In the genomic region with DNA sequence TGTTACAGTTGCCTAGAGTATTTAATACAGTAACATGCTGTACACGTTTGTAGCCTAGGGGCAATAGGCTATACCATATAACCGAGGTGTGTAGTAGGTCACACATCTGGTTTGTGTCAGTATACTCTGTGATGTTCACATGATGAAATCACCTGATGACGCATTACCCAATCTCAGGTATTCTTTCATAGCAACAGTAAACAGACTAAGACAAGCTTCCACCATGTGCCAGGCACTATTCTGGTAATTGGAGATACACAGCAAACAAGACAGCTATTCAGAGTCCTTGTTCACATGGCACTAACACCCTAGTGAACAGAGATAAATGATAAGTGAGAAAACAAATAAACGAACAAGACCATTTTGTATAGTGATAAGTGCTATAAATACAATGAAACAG, we compare ENCODE assay signal across 25 cellular contexts. TPM values are rescaled to one million over a fixed set of nuclear protein-coding genes. Genes with fewer than 3 reads are reported as not detected.
DNase-seq lines count a peak whose midpoint lies in the region; ATAC-seq and TF ChIP-seq lines count a peak whose summit lies in the region.
"Had no signal": no experiment of that assay in that cellular context is flagged by ENCODE, and none has a peak within 500 bp of the region (broad histone marks: within the 10 kb centered on the region; RNA-seq: fewer than 3 reads in every experiment).

No MANE protein-coding gene starts in this region.

- H3K4me1 ChIP-seq in hepatocyte (ENCODE audit: insufficient read depth) (no peaks in the 10 kb centered on the region), BE2C (peaks cover 8% of the 10 kb centered on the region)
- H3K4me1 ChIP-seq: breast epithelium, colonic mucosa, SJCRH30 had no signal

- TF ChIP-seq CTCF in hepatocyte (IDR thresholded peaks at IDR 0.05; ENCODE audit: poor library complexity) (no peak), BE2C (IDR thresholded peaks at IDR 0.05; ENCODE audit: low read depth, low read length) (no peak)

- ATAC-seq in esophagus mucosa = no peak
- ATAC-seq: activated CD4-positive, CD25-positive, alpha-beta regulatory T cell treated with anti-CD3 and anti-CD28 coated beads, Interleukin-2, amount 50 U/mL, for 24 hours; effector memory CD8-positive, alpha-beta T cell; GM12878; HCT116 had no signal

- no peaks in the 10 kb centered on the region for H3K79me2 ChIP-seq in hepatocyte

- no peak overlapping the region for H3K4me2 ChIP-seq in hepatocyte
- H3K4me2 ChIP-seq: KMS-11 had no signal

- no peaks in the 10 kb centered on the region for H4K20me1 ChIP-seq in hepatocyte (ENCODE audit: insufficient read depth, poor library complexity, severe bottlenecking)

- no peaks in the 10 kb centered on the region for H3K9me2 ChIP-seq in hepatocyte (replicated peaks; ENCODE audit: insufficient read depth)

- no peak overlapping the region for H2AFZ ChIP-seq in hepatocyte

- H3K36me3 ChIP-seq in hepatocyte (replicated peaks; ENCODE audit: insufficient read depth, low read depth) (no peaks in the 10 kb centered on the region), BE2C (no peaks in the 10 kb centered on the region)
- H3K36me3 ChIP-seq: breast epithelium, colonic mucosa, SJCRH30, spleen, tibial nerve had no signal

- peak overlapping the region; percentile 15 for H3K27ac ChIP-seq in hepatocyte
- H3K27ac ChIP-seq: breast epithelium, colonic mucosa, KMS-11, SJCRH30, spleen, tibial nerve had no signal

- DNase-seq in DMS53 (lab: John Stamatoyannopoulos, UW) (peak; percentile 92), NCI-H2081 treated with DMSO at 0.1 percent for 48 hours (lab: John Stamatoyannopoulos, UW) (peak; percentile 10), SHP77 (lab: John Stamatoyannopoulos, UW) (peak; percentile 28 to 49), hepatocyte (ENCODE audit: low spot score) (peak; percentile 24), retina (no peak), BE2C (no peak)
- DNase-seq: activated CD4-positive, alpha-beta memory T cell treated with anti-CD3 and anti-CD28 coated beads, Interleukin-2, amount 10 ng/mL, durations not matched to agents 7 days and 5 days; C1 segment of cervical spinal cord; Calu3; colonic mucosa; effector memory CD8-positive, alpha-beta T cell; EL; foreskin fibroblast; head of caudate nucleus; mammary epithelial cell; NCI-H446; SJCRH30; spleen had no signal

- 68% methylated on average over 4 of the region's 4 CpGs for WGBS in hepatocyte (ENCODE audit: low lambda C conversion rate, missing lambda C conversion rate)

- H3K4me3 ChIP-seq in hepatocyte (no peak overlapping the region), BE2C (ENCODE audit: low read depth, low read length) (no peak overlapping the region)
- H3K4me3 ChIP-seq: breast epithelium, colonic mucosa, GM12878, SJCRH30, spleen, tibial nerve had no signal

- H3K27me3 ChIP-seq in hepatocyte (no peaks in the 10 kb centered on the region), BE2C (peaks cover 6% of the 10 kb centered on the region)
- H3K27me3 ChIP-seq: breast epithelium, colonic mucosa, SJCRH30, tibial nerve had no signal

- H3K9me3 ChIP-seq in hepatocyte (ENCODE audit: low read depth) (no peaks in the 10 kb centered on the region), BE2C (no peaks in the 10 kb centered on the region)
- H3K9me3 ChIP-seq: breast epithelium, colonic mucosa, SJCRH30, spleen, tibial nerve had no signal

RNA-seq across cellular contexts. Expression of gene PDE3A, which starts 3.8 kb away (rescaled TPM):
- total RNA-seq in hepatocyte = 52.0 and 61.6 TPM in 2 replicates
- polyA plus RNA-seq in hepatocyte = 11.1 and 12.8 TPM in 2 replicates
- polyA plus RNA-seq in BE2C (2012; ENCODE audit: insufficient read depth, insufficient read length, low read depth) = 0.26 TPM
- total RNA-seq in esophagus mucosa = 0.56 TPM
- total RNA-seq: activated CD4-positive, alpha-beta memory T cell treated with anti-CD3 and anti-CD28 coated beads, Interleukin-2, amount 10 ng/mL, durations not matched to agents 7 days and 5 days had no signal
- polyA plus RNA-seq: mammary epithelial cell had no signal

Comparison
In these comparisons a context has a peak if more than half of its experiments do, and no peak if none do; other contexts are left out.
1. DNase-seq: peak in DMS53 (single experiment), NCI-H2081 treated with DMSO at 0.1 percent for 48 hours (single experiment), SHP77 (2 of 2) and hepatocyte (single experiment); none in retina (single experiment) and BE2C (single experiment).
2. RNA of gene PDE3A, which starts 3.8 kb away (total RNA-seq): 52.0 to 61.6 TPM in hepatocyte; 0.56 TPM in esophagus mucosa (single experiment); every median in the first group is over 10 times any median in the second.